In genomic region chr4:81648576-81649272, GRCh38 we compare ENCODE assay signal across 8 cellular contexts.
A peak's percentile ranks its signal among the peaks of the same experiment; 100 is the strongest.
DNase-seq lines count a peak whose midpoint lies in the region; ATAC-seq and TF ChIP-seq lines count a peak whose summit lies in the region.

No MANE protein-coding gene starts in this region.

- DNase-seq in GM13977 (ENCODE audit: low spot score), result peak; percentile 17
- DNase-seq in activated gamma-delta T cell treated with anti-CD3 and anti-CD28 coated beads, Interleukin-2, amount 50 U/mL, for 16 hours (ENCODE audit: low read depth), result peak; percentile 27
- peak; percentile 14 for DNase-seq in stimulated activated CD8-positive, alpha-beta memory T cell treated with anti-CD3 and anti-CD28 coated beads, Interleukin-12 subunit alpha, Interleukin-12 subunit beta, amount 100 ng/mL, for 4 hours (ENCODE audit: low read depth)
- DNase-seq in EL, result no peak
- no peak for DNase-seq in substantia nigra (lab: John Stamatoyannopoulos, UW)
- DNase-seq in breast epithelium (ENCODE audit: low spot score in 2 of 2), result no peak

- no peaks in the 10 kb centered on the region for H3K27me3 ChIP-seq in breast epithelium

- no peaks in the 10 kb centered on the region for H3K36me3 ChIP-seq in KOPT-K1 (ENCODE audit: insufficient read depth, low read length)
- H3K36me3 ChIP-seq in breast epithelium, result no peaks in the 10 kb centered on the region

- intact Hi-C loops in breast epithelium (cut with DNase I; ENCODE audit: low total_unique reads), result no loop called here

- in situ Hi-C loops in GM13977 (cut with MboI; ENCODE audit: low pct_unique_long_range_greater_than_20kb, low sequenced_read_pairs, unreplicated experiment), result no loop called here

- TF ChIP-seq POLR2A in breast epithelium (IDR thresholded peaks at IDR 0.05), result no peak

- no peaks in the 10 kb centered on the region for H3K4me1 ChIP-seq in breast epithelium

- H3K4me3 ChIP-seq in breast epithelium, result no peak overlapping the region

- H3K9me3 ChIP-seq in KOPT-K1 (ENCODE audit: insufficient read depth, low read length, poor library complexity, severe bottlenecking) (peaks cover 20% of the 10 kb centered on the region), breast epithelium (no peaks in the 10 kb centered on the region)

- ATAC-seq in GM21619 (IDR thresholded peaks at IDR 0.05; ENCODE audit: unreplicated experiment), result peak; percentile 96

- H3K27ac ChIP-seq in KOPT-K1 (ENCODE audit: low read depth, low read length, poor library complexity, severe bottlenecking) (peak overlapping the region; percentile 94), substantia nigra (ENCODE audit: low read depth, low read length, poor library complexity, severe bottlenecking) (no peak overlapping the region), breast epithelium (no peak overlapping the region)

- TF ChIP-seq CTCF in GM13977 (IDR thresholded peaks at IDR 0.05; ENCODE audit: extremely low read depth, insufficient read depth, missing control alignments), result no peak
- TF ChIP-seq CTCF in breast epithelium (IDR thresholded peaks at IDR 0.05), result no peak

Comparison
In these comparisons a context has a peak if more than half of its experiments do, and no peak if none do; other contexts are left out.
1. DNase-seq: peak in GM13977 (single experiment), activated gamma-delta T cell treated with anti-CD3 and anti-CD28 coated beads, Interleukin-2, amount 50 U/mL, for 16 hours (single experiment) and stimulated activated CD8-positive, alpha-beta memory T cell treated with anti-CD3 and anti-CD28 coated beads, Interleukin-12 subunit alpha, Interleukin-12 subunit beta, amount 100 ng/mL, for 4 hours (single experiment); none in EL (single experiment), substantia nigra (0 of 49) and breast epithelium (0 of 2).